Comparison of ENCODE assay signal across 17 cellular contexts in genomic region chr2:37080231-37080630, GRCh38. TPM values are rescaled to one million over a fixed set of nuclear protein-coding genes. Genes with fewer than 3 reads are reported as not detected.
DNase-seq lines count a peak whose midpoint lies in the region; ATAC-seq and TF ChIP-seq lines count a peak whose summit lies in the region.
"Had no signal": no experiment of that assay in that cellular context is flagged by ENCODE, and none has a peak within 500 bp of the region (broad histone marks: within the 10 kb centered on the region; RNA-seq: fewer than 3 reads in every experiment).

No MANE protein-coding gene starts in this region.

- H3K4me3 Mint-ChIP-seq in stimulated activated naive CD8-positive, alpha-beta T cell treated with anti-CD3 and anti-CD28 coated beads, Interleukin-15, Interleukin-2, amounts not matched to agents 100 ng/mL and 50 ng/mL, for 24 hours: peak overlapping the region; percentile 43
- H3K4me3 Mint-ChIP-seq in effector memory CD8-positive, alpha-beta T cell: peak overlapping the region; percentile 64 to 73

- TF ChIP-seq CTCF in sigmoid colon (IDR thresholded peaks at IDR 0.05): no peak

- peaks cover 0 to 23% (median 15%) of the 10 kb centered on the region in 4 donors for H3K4me1 ChIP-seq in sigmoid colon

- no peak for TF ChIP-seq EP300 in sigmoid colon (IDR thresholded peaks at IDR 0.05)

- peak overlapping the region; percentile 63 for H3K27ac Mint-ChIP-seq in stimulated activated naive CD8-positive, alpha-beta T cell treated with anti-CD3 and anti-CD28 coated beads, Interleukin-15, Interleukin-2, amounts not matched to agents 100 ng/mL and 50 ng/mL, for 24 hours
- peak overlapping the region; percentile 72 to 89 for H3K27ac Mint-ChIP-seq in effector memory CD8-positive, alpha-beta T cell
- H3K27ac Mint-ChIP-seq: progenitor cell of endocrine pancreas had no signal

- no peaks in the 10 kb centered on the region for H3K27me3 ChIP-seq in sigmoid colon
- H3K27me3 ChIP-seq: brain microvascular endothelial cell, stomach had no signal

- no peaks in the 10 kb centered on the region for H3K27me3 Mint-ChIP-seq in stimulated activated naive CD8-positive, alpha-beta T cell treated with anti-CD3 and anti-CD28 coated beads, Interleukin-15, Interleukin-2, amounts not matched to agents 100 ng/mL and 50 ng/mL, for 24 hours
- H3K27me3 Mint-ChIP-seq in effector memory CD8-positive, alpha-beta T cell: no peaks in the 10 kb centered on the region
- H3K27me3 Mint-ChIP-seq: progenitor cell of endocrine pancreas had no signal

- no peak overlapping the region for H3K4me3 ChIP-seq in sigmoid colon
- H3K4me3 ChIP-seq: stomach had no signal

- no peak for ATAC-seq in stimulated activated naive CD8-positive, alpha-beta T cell treated with anti-CD3 and anti-CD28 coated beads, Interleukin-15, Interleukin-2, amounts not matched to agents 100 U/mL and 50 U/mL, for 24 hours
- no peak for ATAC-seq in effector memory CD8-positive, alpha-beta T cell (replicated peaks)
- ATAC-seq in Right ventricle myocardium superior (ENCODE audit: poor library complexity): no peak

- DNase-seq in stimulated activated naive CD8-positive, alpha-beta T cell treated with anti-CD3 and anti-CD28 coated beads, Interleukin-15, Interleukin-2, amounts not matched to agents 100 U/mL and 50 U/mL, for 24 hours: no peak
- DNase-seq in RPMI7951 (ENCODE audit: low read depth) (peak; percentile 18), sigmoid colon (no peak), Right ventricle myocardium superior (no peak)
- no peak for DNase-seq in effector memory CD8-positive, alpha-beta T cell
- DNase-seq in stimulated activated CD4-positive, alpha-beta T cell treated with anti-CD3 and anti-CD28 coated beads, Interleukin-4, amount 100 ng/mL, for 24 hours: no peak
- no peak for DNase-seq in stimulated activated naive CD4-positive, alpha-beta T cell treated with Interleukin-2 at 50 U/mL for 16 hours (lab: John Stamatoyannopoulos, UW)
- DNase-seq: activated CD8-positive, alpha-beta memory T cell treated with anti-CD3 and anti-CD28 coated beads, Interleukin-2, amount 50 U/mL, for 48 hours; brain microvascular endothelial cell; COR-L47; hypothalamus; NCI-H1417 treated with DMSO at 0.1 percent for 48 hours; stimulated activated CD4-positive, alpha-beta T cell treated with anti-CD3 and anti-CD28 coated beads, Interleukin-2, amount 100 ng/mL, for 24 hours; stomach; T-helper 9 cell had no signal

- peaks cover 0 to 49% (median 5%) of the 10 kb centered on the region in 4 donors for H3K36me3 ChIP-seq in sigmoid colon

- H3K4me1 Mint-ChIP-seq in stimulated activated naive CD8-positive, alpha-beta T cell treated with anti-CD3 and anti-CD28 coated beads, Interleukin-15, Interleukin-2, amounts not matched to agents 100 ng/mL and 50 ng/mL, for 24 hours (ENCODE audit: low read depth): peaks cover 6% of the 10 kb centered on the region
- H3K4me1 Mint-ChIP-seq in effector memory CD8-positive, alpha-beta T cell (ENCODE audit: low read depth in 2 of 2): peaks cover 40 to 56% of the 10 kb centered on the region in 2 donors

- WGBS in sigmoid colon, 2 donors: 63 to 76% methylated on average over 2 of the region's 2 CpGs

- no peak for TF ChIP-seq POLR2A in sigmoid colon (IDR thresholded peaks at IDR 0.05)

- H3K9me3 ChIP-seq in sigmoid colon: no peaks in the 10 kb centered on the region
- H3K9me3 ChIP-seq: stomach had no signal

- peaks cover 54% of the 10 kb centered on the region for H3K36me3 Mint-ChIP-seq in stimulated activated naive CD8-positive, alpha-beta T cell treated with anti-CD3 and anti-CD28 coated beads, Interleukin-15, Interleukin-2, amounts not matched to agents 100 ng/mL and 50 ng/mL, for 24 hours (ENCODE audit: low read depth)
- peaks cover 29% of the 10 kb centered on the region for H3K36me3 Mint-ChIP-seq in effector memory CD8-positive, alpha-beta T cell (ENCODE audit: insufficient read depth)

- no peaks in the 10 kb centered on the region for H3K9me3 Mint-ChIP-seq in stimulated activated naive CD8-positive, alpha-beta T cell treated with anti-CD3 and anti-CD28 coated beads, Interleukin-15, Interleukin-2, amounts not matched to agents 100 ng/mL and 50 ng/mL, for 24 hours
- H3K9me3 Mint-ChIP-seq in effector memory CD8-positive, alpha-beta T cell: no peaks in the 10 kb centered on the region

- H3K27ac ChIP-seq in sigmoid colon: no peak overlapping the region
- H3K27ac ChIP-seq: brain microvascular endothelial cell had no signal

- intact Hi-C loops in sigmoid colon (cut with DNase I): loop anchor here (10.0 kb wide), 1 partner anchor 155 kb away; the partner anchor contains the start of genes CEBPZ and NDUFAF7
- intact Hi-C loops in Right ventricle myocardium superior (cut with DNase I): no loop called here

RNA-seq across cellular contexts. Expression of gene HEATR5B, which starts 3.9 kb away (rescaled TPM):
- total RNA-seq in RPMI7951 (2014; rRNA removed; shearing (Covaris generic)): 13.3 and 13.6 TPM in 2 replicates
- total RNA-seq in sigmoid colon: 10 to 100 TPM; 16.6 to 24.7 (median 22.2) TPM
- 1 to 10 TPM; 3.0 to 8.7 (median 3.7) TPM for polyA plus RNA-seq in sigmoid colon
- 27.7 TPM for total RNA-seq in Right ventricle myocardium superior

RNA-seq across cellular contexts. Expression of gene GPATCH11, which starts 4.1 kb away (rescaled TPM):
- 14.1 and 16.5 TPM in 2 replicates for total RNA-seq in RPMI7951 (2014; rRNA removed; shearing (Covaris generic))
- total RNA-seq in sigmoid colon (10 to 100 TPM in 2 of 4 donors, 1 to 10 TPM in 2; 4.7 to 11.8 (median 7.8) TPM), Right ventricle myocardium superior (4.5 TPM)
- 1 to 10 TPM; 3.7 to 6.2 (median 4.8) TPM for polyA plus RNA-seq in sigmoid colon
